In genomic region chr11:120112174-120112796, GRCh38 we compare ENCODE assay signal across 22 cellular contexts. TPM values are rescaled to one million over a fixed set of nuclear protein-coding genes. Genes with fewer than 3 reads are reported as not detected.
DNase-seq lines count a peak whose midpoint lies in the region; ATAC-seq and TF ChIP-seq lines count a peak whose summit lies in the region.
"Had no signal": no experiment of that assay in that cellular context is flagged by ENCODE, and none has a peak within 500 bp of the region (broad histone marks: within the 10 kb centered on the region; RNA-seq: fewer than 3 reads in every experiment).

No MANE protein-coding gene starts in this region.

- no peaks in the 10 kb centered on the region for H4K20me1 ChIP-seq in DOHH2 (ENCODE audit: control insufficient read depth, insufficient read depth, low read depth, low read length)

- TF ChIP-seq CTCF in DOHH2 (IDR thresholded peaks at IDR 0.05; ENCODE audit: low read depth, low read length, poor library complexity, severe bottlenecking) (peak; percentile 27), HFFc6 (IDR thresholded peaks at IDR 0.05) (peak; percentile 44; the same call in 1 of the 2 replicates), RWPE2 (IDR thresholded peaks at IDR 0.05; ENCODE audit: poor library complexity, severe bottlenecking) (peak; percentile 16)

- no peaks in the 10 kb centered on the region for H3K9me2 ChIP-seq in DOHH2 (replicated peaks; ENCODE audit: control insufficient read depth, low read length)

- no peaks in the 10 kb centered on the region for H3K4me1 Mint-ChIP-seq in HFFc6 (ENCODE audit: low read depth)

- H3K36me3 ChIP-seq in DOHH2 (ENCODE audit: control insufficient read depth, low read length) (no peaks in the 10 kb centered on the region), RWPE2 (ENCODE audit: low read depth) (peaks cover 62% of the 10 kb centered on the region)
- H3K36me3 ChIP-seq: ascending aorta, lower lobe of right lung, pancreas, thyroid gland had no signal

- no peaks in the 10 kb centered on the region for H3K9me3 ChIP-seq in DOHH2 (ENCODE audit: control insufficient read depth, insufficient read depth, low read length)
- no peaks in the 10 kb centered on the region for H3K9me3 ChIP-seq in RWPE2 (ENCODE audit: severe bottlenecking)
- H3K9me3 ChIP-seq: ascending aorta, lower lobe of right lung, pancreas, thyroid gland had no signal

- H3K9me3 Mint-ChIP-seq in HFFc6, result no peaks in the 10 kb centered on the region
- H3K9me3 Mint-ChIP-seq: activated naive CD4-positive, alpha-beta T cell treated with anti-CD3 and anti-CD28 coated beads for 36 hours; activated T-cell treated with anti-CD3 and anti-CD28 coated beads, Interleukin-2, amount 50 U/mL, for 24 hours; CD4-positive, alpha-beta T cell had no signal

- no peak overlapping the region for H3K27ac Mint-ChIP-seq in HFFc6
- H3K27ac Mint-ChIP-seq: activated CD8-positive, alpha-beta T cell treated with anti-CD3 and anti-CD28 coated beads, Interleukin-2, amount 10 ng/mL, durations not matched to agents 7 days and 5 days; activated naive CD4-positive, alpha-beta T cell treated with anti-CD3 and anti-CD28 coated beads for 36 hours; activated T-cell treated with anti-CD3 and anti-CD28 coated beads, Interleukin-2, amount 50 U/mL, for 24 hours; CD4-positive, alpha-beta T cell had no signal

- H3K4me3 Mint-ChIP-seq in HFFc6, result no peak overlapping the region
- H3K4me3 Mint-ChIP-seq: activated CD8-positive, alpha-beta T cell treated with anti-CD3 and anti-CD28 coated beads, Interleukin-2, amount 10 ng/mL, durations not matched to agents 7 days and 5 days; activated naive CD4-positive, alpha-beta T cell treated with anti-CD3 and anti-CD28 coated beads for 36 hours; activated T-cell treated with anti-CD3 and anti-CD28 coated beads, Interleukin-2, amount 50 U/mL, for 24 hours; CD4-positive, alpha-beta T cell had no signal

- no peaks in the 10 kb centered on the region for H3K79me2 ChIP-seq in DOHH2 (ENCODE audit: control insufficient read depth, low read length)

- H3K4me2 ChIP-seq in DOHH2 (ENCODE audit: low read length), result no peak overlapping the region

- intact Hi-C loops in left colon (cut with DNase I, micrococcal nuclease), result no loop called here

- H3K4me1 ChIP-seq in DOHH2 (ENCODE audit: control insufficient read depth, low read length) (no peaks in the 10 kb centered on the region), RWPE2 (ENCODE audit: insufficient read depth, poor library complexity, severe bottlenecking) (no peaks in the 10 kb centered on the region)
- H3K4me1 ChIP-seq: ascending aorta, lower lobe of right lung, pancreas, thyroid gland had no signal

- no peak for ATAC-seq in RWPE2 (ENCODE audit: low read depth)
- ATAC-seq in HG03439 (IDR thresholded peaks at IDR 0.05; ENCODE audit: unreplicated experiment), result no peak
- ATAC-seq in left colon, result no peak
- no peak for ATAC-seq in HG03196 (IDR thresholded peaks at IDR 0.05; ENCODE audit: unreplicated experiment)
- no peak for ATAC-seq in HG03432 (IDR thresholded peaks at IDR 0.05; ENCODE audit: unreplicated experiment)
- ATAC-seq: activated CD8-positive, alpha-beta T cell treated with anti-CD3 and anti-CD28 coated beads, Interleukin-2, amount 10 ng/mL, durations not matched to agents 7 days and 5 days; lower lobe of right lung; pancreas had no signal

- H3F3A ChIP-seq in DOHH2 (ENCODE audit: control insufficient read depth, insufficient read depth), result no peaks in the 10 kb centered on the region

- peaks cover 22% of the 10 kb centered on the region for H3K27me3 ChIP-seq in DOHH2 (ENCODE audit: control insufficient read depth, low read length)
- H3K27me3 ChIP-seq in RWPE2 (ENCODE audit: insufficient read depth, poor library complexity, severe bottlenecking), result no peaks in the 10 kb centered on the region
- H3K27me3 ChIP-seq: ascending aorta, pancreas, thyroid gland had no signal

- no peak overlapping the region for H3K4me3 ChIP-seq in DOHH2 (ENCODE audit: low read length)
- no peak overlapping the region for H3K4me3 ChIP-seq in RWPE2 (ENCODE audit: severe bottlenecking)
- H3K4me3 ChIP-seq: ascending aorta, lower lobe of right lung, pancreas, thyroid gland had no signal

- no peak overlapping the region for H3K27ac ChIP-seq in DOHH2 (ENCODE audit: low read depth, low read length)
- H3K27ac ChIP-seq in RWPE2 (ENCODE audit: poor library complexity, severe bottlenecking), result no peak overlapping the region
- H3K27ac ChIP-seq: ascending aorta, lower lobe of right lung, pancreas, thyroid gland had no signal

- no peak for DNase-seq in HFFc6
- no peak for DNase-seq in RWPE2 (ENCODE audit: low spot score)
- peak; percentile 73 for DNase-seq in iPS-NIHi7 (ENCODE audit: extremely low spot score)
- DNase-seq in left colon, result no peak
- DNase-seq: activated CD8-positive, alpha-beta T cell treated with anti-CD3 and anti-CD28 coated beads, Interleukin-2, amount 10 ng/mL, durations not matched to agents 7 days and 5 days; activated naive CD4-positive, alpha-beta T cell treated with anti-CD3 and anti-CD28 coated beads for 36 hours; activated T-cell treated with anti-CD3 and anti-CD28 coated beads, Interleukin-2, amount 50 U/mL, for 24 hours; CD4-positive, alpha-beta T cell; effector CD8-positive, alpha-beta T cell; glutamatergic neuron; GOT3; lower lobe of right lung; NCI-H2081; NCI-H510A treated with DMSO at 0.1 percent for 48 hours; pancreas; stimulated activated naive CD4-positive, alpha-beta T cell; thyroid gland had no signal

- H3K27me3 Mint-ChIP-seq in HFFc6 (ENCODE audit: insufficient read depth), result peaks cover 46% of the 10 kb centered on the region

- no peaks in the 10 kb centered on the region for H3K36me3 Mint-ChIP-seq in HFFc6 (ENCODE audit: low read depth)

RNA-seq across cellular contexts. Expression of gene TRIM29, which starts 25.6 kb away (rescaled TPM):
- total RNA-seq in HFFc6 (2021; fragmentation: NEBNext Ultra II Directional; extraction: Animal tissue kit (Norgen Biotek cat#: 25700)), result 1 to 10 TPM; 1.5 to 3.2 (median 3.1) TPM
- total RNA-seq in left colon, result 1 to 10 TPM; 6.1 to 8.6 TPM
- total RNA-seq: activated CD8-positive, alpha-beta T cell treated with anti-CD3 and anti-CD28 coated beads, Interleukin-2, amount 10 ng/mL, durations not matched to agents 7 days and 5 days; activated naive CD4-positive, alpha-beta T cell treated with anti-CD3 and anti-CD28 coated beads for 36 hours; CD4-positive, alpha-beta T cell had no signal
